In the genomic region with DNA sequence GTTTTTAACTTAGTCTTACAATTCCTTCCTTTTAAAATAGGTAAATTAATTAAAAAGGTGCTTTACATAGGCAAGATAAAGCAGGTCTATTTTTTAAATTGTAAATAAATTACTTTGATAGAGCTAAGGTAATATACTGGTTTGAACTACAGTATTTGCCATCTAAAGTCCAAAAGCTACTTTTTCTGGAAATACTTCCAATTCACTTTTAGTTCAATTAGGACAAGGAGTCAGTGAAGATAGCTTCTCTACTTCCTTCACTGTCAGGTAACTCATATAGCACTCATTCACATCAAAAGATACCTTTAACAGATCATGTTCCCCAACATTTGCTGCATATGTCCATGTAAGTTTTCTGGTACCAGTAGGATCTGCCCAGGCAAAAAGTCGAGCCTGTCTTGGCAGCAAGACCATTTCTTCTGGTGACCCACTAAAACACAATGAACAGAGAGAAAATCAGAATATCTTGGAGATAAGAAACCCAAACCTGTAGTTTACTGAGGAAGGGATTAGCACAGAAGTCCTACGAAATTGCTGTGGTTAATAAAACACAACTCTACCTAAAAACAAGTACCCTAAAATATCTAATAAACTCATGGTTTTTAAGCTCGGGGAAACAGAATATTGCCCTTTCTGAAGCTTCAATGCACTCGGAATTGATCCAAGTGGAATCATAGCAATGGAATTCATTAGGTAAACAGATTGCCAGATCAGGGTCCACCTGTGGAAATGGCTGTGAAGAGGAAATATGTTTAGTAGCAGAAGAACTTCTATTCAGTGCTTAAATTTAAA, we compare ENCODE assay signal across 19 cellular contexts.
"Had no signal": no experiment of that assay in that cellular context is flagged by ENCODE, and none has a peak within 500 bp of the region (broad histone marks: within the 10 kb centered on the region; RNA-seq: fewer than 3 reads in every experiment).

No MANE protein-coding gene starts in this region.

- FAIRE-seq: TTC549 had no signal

- H3K27ac ChIP-seq: gastroesophageal sphincter, prostate gland, sigmoid colon, thoracic aorta had no signal

- H3K4me3 ChIP-seq: gastroesophageal sphincter, prostate gland, sigmoid colon, thoracic aorta had no signal

- H3K4me1 ChIP-seq: gastroesophageal sphincter, prostate gland, sigmoid colon had no signal

- ATAC-seq: activated naive CD4-positive, alpha-beta T cell treated with anti-CD3 and anti-CD28 coated beads, Interleukin-2, amount 50 U/mL, for 72 hours; activated T-cell treated with anti-CD3 and anti-CD28 coated beads, Interleukin-2, amount 50 U/mL, for 72 hours; gastroesophageal sphincter; left ventricle myocardium superior had no signal

- DNase-seq: activated B cell treated with CpG ODN at 0.5 μM for 24 hours; activated CD4-positive, alpha-beta T cell treated with anti-CD3 and anti-CD28 coated beads, Interleukin-2, amount 10 ng/mL, durations not matched to agents 24 days and 14 days; activated CD8-positive, alpha-beta memory T cell treated with anti-CD3 and anti-CD28 coated beads, Interleukin-2, amount 50 U/mL, for 48 hours; activated gamma-delta T cell; activated T-cell treated with anti-CD3 and anti-CD28 coated beads, Interleukin-2, amount 50 U/mL, for 72 hours; dermis blood vessel endothelial cell; endodermal cell; islet precursor cell; left ventricle myocardium superior; mesendoderm; nephron progenitor cell; occipital lobe; sigmoid colon; stimulated activated CD4-positive, alpha-beta T cell treated with anti-CD3 and anti-CD28 coated beads, Interleukin-1b, Interleukin-23, amount 100 ng/mL, for 48 hours had no signal

- H3K9me3 ChIP-seq: prostate gland, sigmoid colon, thoracic aorta had no signal

- H3K36me3 ChIP-seq: prostate gland had no signal

- H3K27me3 ChIP-seq: gastroesophageal sphincter, sigmoid colon had no signal
